ENCODE assay signal across 11 cellular contexts in genomic region chr20:11216451-11217314, GRCh38.
DNase-seq lines count a peak whose midpoint lies in the region; ATAC-seq, FAIRE-seq and TF ChIP-seq lines count a peak whose summit lies in the region.
"Had no signal": no experiment of that assay in that cellular context is flagged by ENCODE, and none has a peak within 500 bp of the region (broad histone marks: within the 10 kb centered on the region; RNA-seq: fewer than 3 reads in every experiment).

No MANE protein-coding gene starts in this region.

- no peak for TF ChIP-seq CTCF in Calu3 (IDR thresholded peaks at IDR 0.05; ENCODE audit: unreplicated experiment)
- no peak for TF ChIP-seq CTCF in heart right ventricle (IDR thresholded peaks at IDR 0.05)
- TF ChIP-seq CTCF in osteocyte (IDR thresholded peaks at IDR 0.05): no peak

- CTCF ChIA-PET in Calu3 (lab: Charles Lee): interaction anchor here (2.5 kb wide), 1 partner anchor 9 kb away, joined by 14 read pairs; no protein-coding TSS in a partner anchor

- no peak for TF ChIP-seq POLR2A in GM12892 (IDR thresholded peaks at IDR 0.05; ENCODE audit: low read depth, low read length)

- no peak overlapping the region for H3K4me3 ChIP-seq in heart right ventricle

- no peaks in the 10 kb centered on the region for H3K36me3 ChIP-seq in heart right ventricle

- H3K4me1 ChIP-seq in heart right ventricle: peaks cover 5 to 25% (median 22%) of the 10 kb centered on the region in 9 donors

- H3K4me1 Mint-ChIP-seq in Calu3 (ENCODE audit: low read depth, unreplicated experiment) (peaks cover 36% of the 10 kb centered on the region), osteocyte (ENCODE audit: unreplicated experiment) (peaks cover 70% of the 10 kb centered on the region)

- H3K9me3 Mint-ChIP-seq in Calu3 (ENCODE audit: low read depth, unreplicated experiment) (no peaks in the 10 kb centered on the region), osteocyte (ENCODE audit: unreplicated experiment) (no peaks in the 10 kb centered on the region)

- H3K27me3 ChIP-seq in heart right ventricle: no peaks in the 10 kb centered on the region

- ATAC-seq in SK-N-SH treated with all-trans-retinoic acid at 6 μM for 48 hours: peak; percentile 83
- peak in 5 of 8 donors; percentile 21 to 46 (median 31) for ATAC-seq in heart right ventricle

- 53 to 59% methylated on average over 7 of the region's 7 CpGs for WGBS in heart right ventricle, 2 donors

- peak overlapping the region; percentile 52 for H3K27ac Mint-ChIP-seq in Calu3 (ENCODE audit: unreplicated experiment)
- H3K27ac Mint-ChIP-seq in osteocyte (ENCODE audit: unreplicated experiment): peak overlapping the region; percentile 84

- DNase-seq in Calu3 (peak; percentile 2), heart right ventricle (no peak), osteocyte (ENCODE audit: extremely low spot score, unreplicated experiment) (no peak), retina (no peak), NCI-H1436 treated with DMSO at 0.1 percent for 48 hours (lab: John Stamatoyannopoulos, UW) (no peak), RCC 7860 (ENCODE audit: low spot score) (no peak), GM12892 (ENCODE audit: insufficient read length) (no peak)
- DNase-seq: activated naive CD4-positive, alpha-beta T cell; NCI-H82 had no signal

- no peaks in the 10 kb centered on the region for H3K36me3 Mint-ChIP-seq in Calu3 (ENCODE audit: insufficient read depth, unreplicated experiment)
- no peaks in the 10 kb centered on the region for H3K36me3 Mint-ChIP-seq in osteocyte (ENCODE audit: unreplicated experiment)

- no peaks in the 10 kb centered on the region for H3K9me3 ChIP-seq in heart right ventricle

- intact Hi-C loops in Calu3 (cut with micrococcal nuclease; ENCODE audit: unreplicated experiment): no loop called here
- intact Hi-C loops in heart right ventricle (cut with DNase I): loop anchor here in 5 of 10 donors (10.0 kb wide), 3 partner anchors 48 to 752 kb away; no protein-coding TSS in a partner anchor

- BruUV-seq in Calu3 (replicated peaks; lab: Mats Ljungman, UMichigan): no TSS peak

- H3K27me3 Mint-ChIP-seq in Calu3 (ENCODE audit: unreplicated experiment) (no peaks in the 10 kb centered on the region), osteocyte (ENCODE audit: unreplicated experiment) (no peaks in the 10 kb centered on the region)

- H3K27ac ChIP-seq in heart right ventricle: peak overlapping the region in 5 of 10 donors; percentile 5 to 54 (median 36)

- H3K4me3 Mint-ChIP-seq in Calu3 (ENCODE audit: low read depth, unreplicated experiment): no peak overlapping the region
- H3K4me3 Mint-ChIP-seq in osteocyte (ENCODE audit: unreplicated experiment): peak overlapping the region; percentile 7

- FAIRE-seq in RCC 7860 (lab: Jason Lieb, UNC) (no peak), GM12892 (lab: Jason Lieb, UNC) (no peak)
- FAIRE-seq: D721Med had no signal

TF ChIP-seq in SK-N-SH treated with all-trans-retinoic acid at 6 μM for 48 hours, 23 proteins besides CTCF, POLR2A, EP300 and RAD21:
- no peak for TF ChIP-seq OSR1 (CRISPR knock-in tag; IDR thresholded peaks at IDR 0.05)
- peak; percentile 48; the same call in 1 of the 2 replicates for TF ChIP-seq ISL1 (CRISPR knock-in tag; IDR thresholded peaks at IDR 0.05)
TF ChIP-seq in SK-N-SH treated with all-trans-retinoic acid at 6 μM for 48 hours: peak in this region for 1.
